ENCODE assay signal across 1 cellular context in genomic region chr20:24002896-24003295, GRCh38.
TF ChIP-seq lines count a peak whose summit lies in the region.

No MANE protein-coding gene starts in this region.

TF ChIP-seq in HEK293, 187 proteins besides CTCF, POLR2A, EP300 and RAD21 (continued from another document):
- no peak for TF ChIP-seq TRIM28 (IDR thresholded peaks at IDR 0.05; ENCODE audit: borderline replicate concordance, low read length)
- no peak for TF ChIP-seq BCL6B (tag by site-specific recombination; IDR thresholded peaks at IDR 0.05)
- no peak for TF ChIP-seq SP3 (tag by site-specific recombination; IDR thresholded peaks at IDR 0.05)
- TF ChIP-seq ZNF658 (tag by site-specific recombination; IDR thresholded peaks at IDR 0.05): no peak
- no peak for TF ChIP-seq ZNF423 (tag by site-specific recombination; IDR thresholded peaks at IDR 0.05)
- no peak for TF ChIP-seq ZNF426 (tag by site-specific recombination; IDR thresholded peaks at IDR 0.05)
- no peak for TF ChIP-seq KLF7 (tag by site-specific recombination; IDR thresholded peaks at IDR 0.05; ENCODE audit: borderline replicate concordance)
- no peak for TF ChIP-seq BCL11A (tag by site-specific recombination; IDR thresholded peaks at IDR 0.05; ENCODE audit: low read depth)
- TF ChIP-seq ZSCAN4 (tag by site-specific recombination; IDR thresholded peaks at IDR 0.05): peak; percentile 98
